29 cellular contexts compared by ENCODE assay signal in the genomic region with DNA sequence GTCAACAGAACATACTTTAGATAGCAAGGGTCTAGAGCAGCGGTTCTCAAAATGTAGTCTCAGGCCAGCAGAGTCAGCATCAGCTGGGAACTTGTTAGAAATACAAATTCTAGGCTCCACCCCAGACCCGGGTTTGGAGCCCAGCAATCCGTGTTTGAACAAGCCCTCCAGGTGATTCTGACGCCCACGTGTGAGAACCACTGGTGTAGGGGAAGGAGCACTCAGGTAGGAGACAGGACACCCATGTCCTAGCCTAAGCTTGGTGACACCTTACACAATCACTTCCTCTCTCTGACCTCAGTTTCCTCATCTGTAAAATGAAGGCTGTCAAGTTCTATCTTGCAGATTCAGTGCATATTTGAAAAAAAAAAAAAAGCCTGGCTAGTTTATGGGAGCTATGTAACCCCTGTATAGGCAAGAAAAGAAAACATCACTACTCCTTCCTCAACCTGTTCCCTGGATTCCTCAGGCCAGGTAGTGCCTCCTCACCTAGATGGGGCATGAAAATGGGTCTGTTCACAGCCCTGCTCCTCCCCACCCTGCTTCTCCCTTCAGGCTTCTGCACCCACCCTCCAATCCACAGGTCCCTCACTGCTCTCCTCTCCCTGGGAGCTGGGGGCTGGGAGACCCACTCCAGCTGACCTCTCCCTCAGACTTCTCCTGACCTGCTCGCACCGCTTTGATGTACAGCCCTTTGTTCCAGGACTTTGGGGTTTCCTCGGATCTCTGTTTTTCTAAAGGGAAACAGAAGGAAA. TPM values are rescaled to one million over a fixed set of nuclear protein-coding genes. Genes with fewer than 3 reads are reported as not detected.
DNase-seq lines count a peak whose midpoint lies in the region; ATAC-seq, FAIRE-seq and TF ChIP-seq lines count a peak whose summit lies in the region.
"Had no signal": no experiment of that assay in that cellular context is flagged by ENCODE, and none has a peak within 500 bp of the region (broad histone marks: within the 10 kb centered on the region; RNA-seq: fewer than 3 reads in every experiment).

No MANE protein-coding gene starts in this region.

- WGBS in esophagus squamous epithelium, 2 donors, result 22 to 60% methylated on average over 2 to 8 of the region's 8 CpGs
- 50% methylated on average over 8 of the region's 8 CpGs for WGBS in prostate gland
- 82% methylated on average over 8 of the region's 8 CpGs for WGBS in esophagus muscularis mucosa
- WGBS in lower leg skin, 2 donors, result 48 to 57% methylated on average over 8 of the region's 8 CpGs

- H3K79me2 ChIP-seq in astrocyte (ENCODE audit: insufficient read depth, low read length), result no peaks in the 10 kb centered on the region

- H3K36me3 Mint-ChIP-seq in astrocyte (ENCODE audit: low read depth, unreplicated experiment), result no peaks in the 10 kb centered on the region
- H3K36me3 Mint-ChIP-seq: memory B cell, naive B cell had no signal

- intact Hi-C loops in esophagus squamous epithelium (cut with DNase I), result no loop called here
- intact Hi-C loops in prostate gland (cut with DNase I), result no loop called here
- intact Hi-C loops in esophagus muscularis mucosa (cut with DNase I), result no loop called here
- intact Hi-C loops in lower leg skin (cut with DNase I; ENCODE audit: low total_unique reads), result no loop called here

- FAIRE-seq in astrocyte (lab: Jason Lieb, UNC), result no peak
- FAIRE-seq: H54, HTR-8/SVneo had no signal

- H3K27ac ChIP-seq in BLaER1 treated with 17β-estradiol and CSF1 and Interleukin-3, amounts not matched to agents 10 nM and 100 nM, result peak overlapping the region in 5 of 11 experiments; percentile 26 to 69 (median 43); a peak in 6 of 22 replicates
- no peak overlapping the region for H3K27ac ChIP-seq in astrocyte (ENCODE audit: low read depth, low read length)
- H3K27ac ChIP-seq in esophagus squamous epithelium, result peak overlapping the region; percentile 81 to 93 (median 88)
- peak overlapping the region; percentile 64 to 65 for H3K27ac ChIP-seq in prostate gland
- no peak overlapping the region for H3K27ac ChIP-seq in esophagus muscularis mucosa (replicated peaks in 1 of 4)
- H3K27ac ChIP-seq: thyroid gland had no signal

- no peak overlapping the region for H3K4me3 ChIP-seq in BLaER1 treated with 17β-estradiol and CSF1 and Interleukin-3, amounts not matched to agents 10 nM and 100 nM
- no peak overlapping the region for H3K4me3 ChIP-seq in astrocyte (ENCODE audit: insufficient read depth, low read depth, low read length)
- peak overlapping the region in 1 of 4 donors; percentile 24 for H3K4me3 ChIP-seq in esophagus squamous epithelium
- H3K4me3 ChIP-seq in prostate gland, result no peak overlapping the region
- no peak overlapping the region for H3K4me3 ChIP-seq in esophagus muscularis mucosa
- no peak overlapping the region for H3K4me3 ChIP-seq in lower leg skin (ENCODE audit: low read depth, poor library complexity, severe bottlenecking)
- H3K4me3 ChIP-seq: dorsolateral prefrontal cortex, thyroid gland had no signal

- peaks cover 0 to 3% (median 2%) of the 10 kb centered on the region in 11 experiments; a peak in 8 of 22 replicates for H3K27me3 ChIP-seq in BLaER1 treated with 17β-estradiol and CSF1 and Interleukin-3, amounts not matched to agents 10 nM and 100 nM
- H3K27me3 ChIP-seq in astrocyte (ENCODE audit: insufficient read depth, low read length) (no peaks in the 10 kb centered on the region), esophagus squamous epithelium (no peaks in the 10 kb centered on the region), prostate gland (replicated peaks; ENCODE audit: insufficient read depth) (no peaks in the 10 kb centered on the region), esophagus muscularis mucosa (no peaks in the 10 kb centered on the region)
- H3K27me3 ChIP-seq: thyroid gland had no signal

- H3K27me3 Mint-ChIP-seq in astrocyte (ENCODE audit: low read depth, unreplicated experiment), result peaks cover 6% of the 10 kb centered on the region

- H3K9ac ChIP-seq in BLaER1 treated with 17β-estradiol and CSF1 and Interleukin-3, amounts not matched to agents 10 nM and 100 nM, result peak overlapping the region in 2 of 11 experiments; percentile 5 to 45; a peak in 1 of 22 replicates
- H3K9ac ChIP-seq in astrocyte (ENCODE audit: low read length), result no peak overlapping the region
- H3K9ac ChIP-seq: SK-N-SH had no signal

- peak overlapping the region; percentile 38 for H3K27ac Mint-ChIP-seq in astrocyte (ENCODE audit: unreplicated experiment)
- H3K27ac Mint-ChIP-seq: B cell; memory B cell; stimulated activated naive CD8-positive, alpha-beta T cell treated with anti-CD3 and anti-CD28 coated beads, Interleukin-15, amount 100 ng/mL, for 72 hours had no signal

- H3K4me1 ChIP-seq in BLaER1 treated with 17β-estradiol and CSF1 and Interleukin-3, amounts not matched to agents 10 nM and 100 nM, result peaks cover 41 to 53% (median 47%) of the 10 kb centered on the region in 10 experiments
- H3K4me1 ChIP-seq in astrocyte (ENCODE audit: insufficient read depth, low read length) (peaks cover 7% of the 10 kb centered on the region), esophagus squamous epithelium (peaks cover 11 to 78% (median 41%) of the 10 kb centered on the region in 3 donors), prostate gland (replicated peaks) (no peaks in the 10 kb centered on the region), esophagus muscularis mucosa (peaks cover 13 to 27% (median 22%) of the 10 kb centered on the region in 4 donors)

- DNase-seq in astrocyte (ENCODE audit: low read depth), result no peak
- no peak for DNase-seq in esophagus squamous epithelium (lab: John Stamatoyannopoulos, UW)
- DNase-seq in prostate gland (ENCODE audit: low spot score), result no peak
- no peak for DNase-seq in esophagus muscularis mucosa (ENCODE audit: extremely low spot score)
- DNase-seq in activated CD4-positive, alpha-beta T cell treated with anti-CD3 and anti-CD28 coated beads for 4 hours, result no peak
- no peak for DNase-seq in lower leg skin (ENCODE audit: low spot score in 2 of 2)
- DNase-seq: activated effector memory CD4-positive, alpha-beta T cell treated with anti-CD3 and anti-CD28 coated beads, Interleukin-2, amount 50 U/mL, for 16 hours; activated T-cell treated with anti-CD3 and anti-CD28 coated beads, Interleukin-2, amount 50 U/mL, for 1 hour; DMS153; dorsolateral prefrontal cortex; KG1; naive B cell; NCI-H1436 treated with DMSO at 0.1 percent for 48 hours; NCI-H748 treated with DMSO at 0.1 percent for 48 hours; occipital lobe; SK-N-SH; stimulated activated CD8-positive, alpha-beta memory T cell treated with anti-CD3 and anti-CD28 coated beads, Interleukin-4, amount 100 ng/mL, for 48 hours; stimulated activated naive CD8-positive, alpha-beta T cell treated with anti-CD3 and anti-CD28 coated beads, Interleukin-15, amount 100 ng/mL, for 72 hours; T-helper 2 cell had no signal

- no peak overlapping the region for H3K4me3 Mint-ChIP-seq in astrocyte (ENCODE audit: unreplicated experiment)
- H3K4me3 Mint-ChIP-seq: B cell; central memory CD8-positive, alpha-beta T cell; memory B cell; naive B cell; stimulated activated naive CD8-positive, alpha-beta T cell treated with anti-CD3 and anti-CD28 coated beads, Interleukin-15, amount 100 ng/mL, for 72 hours had no signal

- peaks cover 17% of the 10 kb centered on the region for H3K4me1 Mint-ChIP-seq in astrocyte (ENCODE audit: low read depth, unreplicated experiment)

- peak overlapping the region; percentile 49 to 84 (median 75) for H3K4me2 ChIP-seq in BLaER1 treated with 17β-estradiol and CSF1 and Interleukin-3, amounts not matched to agents 10 nM and 100 nM
- H3K4me2 ChIP-seq in astrocyte (ENCODE audit: low read length), result no peak overlapping the region
- H3K4me2 ChIP-seq: SK-N-SH had no signal

- no peaks in the 10 kb centered on the region for H3K9me3 ChIP-seq in BLaER1 treated with 17β-estradiol and CSF1 and Interleukin-3, amounts not matched to agents 10 nM and 100 nM (replicated peaks in 1 of 11)
- H3K9me3 ChIP-seq in astrocyte (ENCODE audit: insufficient read depth, low read depth, low read length) (no peaks in the 10 kb centered on the region), esophagus squamous epithelium (no peaks in the 10 kb centered on the region), prostate gland (no peaks in the 10 kb centered on the region), esophagus muscularis mucosa (no peaks in the 10 kb centered on the region)
- H3K9me3 ChIP-seq: SK-N-SH, thyroid gland had no signal

- H3K36me3 ChIP-seq in BLaER1 treated with 17β-estradiol and CSF1 and Interleukin-3, amounts not matched to agents 10 nM and 100 nM, result no peaks in the 10 kb centered on the region
- H3K36me3 ChIP-seq in astrocyte (ENCODE audit: insufficient read depth, low read length) (no peaks in the 10 kb centered on the region), esophagus squamous epithelium (no peaks in the 10 kb centered on the region), prostate gland (no peaks in the 10 kb centered on the region), esophagus muscularis mucosa (no peaks in the 10 kb centered on the region)
- H3K36me3 ChIP-seq: thyroid gland had no signal

- TF ChIP-seq EP300 in esophagus muscularis mucosa (IDR thresholded peaks at IDR 0.05), result no peak

- TF ChIP-seq CTCF in astrocyte (IDR thresholded peaks at IDR 0.05; ENCODE audit: insufficient read depth, low read depth, low read length), result no peak
- TF ChIP-seq CTCF in esophagus squamous epithelium (IDR thresholded peaks at IDR 0.05), result no peak
- no peak for TF ChIP-seq CTCF in prostate gland (IDR thresholded peaks at IDR 0.05)
- TF ChIP-seq CTCF in esophagus muscularis mucosa (IDR thresholded peaks at IDR 0.05), result no peak
- no peak for TF ChIP-seq CTCF in lower leg skin (IDR thresholded peaks at IDR 0.05)

- no peaks in the 10 kb centered on the region for H4K20me1 ChIP-seq in BLaER1 treated with 17β-estradiol and CSF1 and Interleukin-3, amounts not matched to agents 10 nM and 100 nM
- no peaks in the 10 kb centered on the region for H4K20me1 ChIP-seq in astrocyte (ENCODE audit: insufficient read depth, low read length)

- TF ChIP-seq POLR2A in esophagus squamous epithelium (IDR thresholded peaks at IDR 0.05), result no peak
- TF ChIP-seq POLR2A in prostate gland (IDR thresholded peaks at IDR 0.05), result no peak
- TF ChIP-seq POLR2A in esophagus muscularis mucosa (IDR thresholded peaks at IDR 0.05; ENCODE audit: low read depth), result no peak
- no peak for TF ChIP-seq POLR2A in lower leg skin (IDR thresholded peaks at IDR 0.05)

- no peak overlapping the region for H2AFZ ChIP-seq in astrocyte (ENCODE audit: low read depth, low read length)

- ATAC-seq in HG03520 (IDR thresholded peaks at IDR 0.05; ENCODE audit: unreplicated experiment), result no peak
- ATAC-seq: stimulated activated naive CD8-positive, alpha-beta T cell treated with anti-CD3 and anti-CD28 coated beads, Interleukin-15, amount 100 ng/mL, for 72 hours had no signal

- H3K9me3 Mint-ChIP-seq in astrocyte (ENCODE audit: unreplicated experiment), result no peaks in the 10 kb centered on the region
- H3K9me3 Mint-ChIP-seq: central memory CD8-positive, alpha-beta T cell; memory B cell; naive B cell; stimulated activated naive CD8-positive, alpha-beta T cell treated with anti-CD3 and anti-CD28 coated beads, Interleukin-15, amount 100 ng/mL, for 72 hours had no signal

RNA-seq across cellular contexts. Expression of gene PHLDA3, which starts 7.1 kb away (rescaled TPM):
- 150 and 152 TPM in 2 replicates for total RNA-seq in astrocyte
- 10 to 100 TPM; 60.9 to 87.9 (median 75.1) TPM for total RNA-seq in esophagus squamous epithelium
- total RNA-seq in prostate gland, result 10 to 100 TPM; 49.7 to 73.9 TPM
- total RNA-seq in esophagus muscularis mucosa, result 100 to 1,000 TPM in 2 of 4 donors, 10 to 100 TPM in 2; 63.5 to 158 (median 106) TPM
- 100 to 1,000 TPM in 1 of 4 donors, 10 to 100 TPM in 3; 63.0 to 110 (median 72.1) TPM for total RNA-seq in lower leg skin

RNA-seq across cellular contexts. Expression of gene CSRP1, which starts 30.8 kb away (rescaled TPM):
- 289 and 317 TPM in 2 replicates for total RNA-seq in astrocyte
- 1,000 to 10,000 TPM in 1 of 4 donors, 100 to 1,000 TPM in 3; 243 to 1,044 (median 363) TPM for total RNA-seq in esophagus squamous epithelium
- 1,000 to 10,000 TPM; 1,117 to 1,634 TPM for total RNA-seq in prostate gland
- 1,000 to 10,000 TPM; 3,645 to 7,984 (median 5,321) TPM for total RNA-seq in esophagus muscularis mucosa
- 100 to 1,000 TPM; 310 to 627 (median 401) TPM for total RNA-seq in lower leg skin

RNA-seq across cellular contexts. Expression of gene TNNI1, which starts 54.6 kb away (rescaled TPM):
- 3.0 and 3.2 TPM in 2 replicates for total RNA-seq in astrocyte
- not detected for total RNA-seq in esophagus squamous epithelium
- total RNA-seq in prostate gland, result 10 to 100 TPM in 1 of 2 donors, not detected in 1; 16.9 TPM
- total RNA-seq in esophagus muscularis mucosa, result under 1 TPM in 1 of 4 donors, not detected in 3; 0.06 TPM
- not detected for total RNA-seq in lower leg skin
- total RNA-seq: A673; activated CD8-positive, alpha-beta memory T cell treated with anti-CD3 and anti-CD28 coated beads for 36 hours; B cell; occipital lobe; thyroid gland had no signal

Comparison
In these comparisons a context has a peak if more than half of its experiments do, and no peak if none do; other contexts are left out.
1. H3K27ac ChIP-seq: peak in esophagus squamous epithelium (4 of 4) and prostate gland (2 of 2); none in astrocyte (single experiment) and esophagus muscularis mucosa (0 of 4).